In genomic region chr15:90143176-90143655, GRCh38 we compare ENCODE assay signal across 1 cellular context.
TF ChIP-seq lines count a peak whose summit lies in the region.

No MANE protein-coding gene starts in this region.

TF ChIP-seq in K562, 482 proteins besides CTCF, POLR2A, EP300 and RAD21 (continued from another document and continues in another):
- TF ChIP-seq, protein P1, sequence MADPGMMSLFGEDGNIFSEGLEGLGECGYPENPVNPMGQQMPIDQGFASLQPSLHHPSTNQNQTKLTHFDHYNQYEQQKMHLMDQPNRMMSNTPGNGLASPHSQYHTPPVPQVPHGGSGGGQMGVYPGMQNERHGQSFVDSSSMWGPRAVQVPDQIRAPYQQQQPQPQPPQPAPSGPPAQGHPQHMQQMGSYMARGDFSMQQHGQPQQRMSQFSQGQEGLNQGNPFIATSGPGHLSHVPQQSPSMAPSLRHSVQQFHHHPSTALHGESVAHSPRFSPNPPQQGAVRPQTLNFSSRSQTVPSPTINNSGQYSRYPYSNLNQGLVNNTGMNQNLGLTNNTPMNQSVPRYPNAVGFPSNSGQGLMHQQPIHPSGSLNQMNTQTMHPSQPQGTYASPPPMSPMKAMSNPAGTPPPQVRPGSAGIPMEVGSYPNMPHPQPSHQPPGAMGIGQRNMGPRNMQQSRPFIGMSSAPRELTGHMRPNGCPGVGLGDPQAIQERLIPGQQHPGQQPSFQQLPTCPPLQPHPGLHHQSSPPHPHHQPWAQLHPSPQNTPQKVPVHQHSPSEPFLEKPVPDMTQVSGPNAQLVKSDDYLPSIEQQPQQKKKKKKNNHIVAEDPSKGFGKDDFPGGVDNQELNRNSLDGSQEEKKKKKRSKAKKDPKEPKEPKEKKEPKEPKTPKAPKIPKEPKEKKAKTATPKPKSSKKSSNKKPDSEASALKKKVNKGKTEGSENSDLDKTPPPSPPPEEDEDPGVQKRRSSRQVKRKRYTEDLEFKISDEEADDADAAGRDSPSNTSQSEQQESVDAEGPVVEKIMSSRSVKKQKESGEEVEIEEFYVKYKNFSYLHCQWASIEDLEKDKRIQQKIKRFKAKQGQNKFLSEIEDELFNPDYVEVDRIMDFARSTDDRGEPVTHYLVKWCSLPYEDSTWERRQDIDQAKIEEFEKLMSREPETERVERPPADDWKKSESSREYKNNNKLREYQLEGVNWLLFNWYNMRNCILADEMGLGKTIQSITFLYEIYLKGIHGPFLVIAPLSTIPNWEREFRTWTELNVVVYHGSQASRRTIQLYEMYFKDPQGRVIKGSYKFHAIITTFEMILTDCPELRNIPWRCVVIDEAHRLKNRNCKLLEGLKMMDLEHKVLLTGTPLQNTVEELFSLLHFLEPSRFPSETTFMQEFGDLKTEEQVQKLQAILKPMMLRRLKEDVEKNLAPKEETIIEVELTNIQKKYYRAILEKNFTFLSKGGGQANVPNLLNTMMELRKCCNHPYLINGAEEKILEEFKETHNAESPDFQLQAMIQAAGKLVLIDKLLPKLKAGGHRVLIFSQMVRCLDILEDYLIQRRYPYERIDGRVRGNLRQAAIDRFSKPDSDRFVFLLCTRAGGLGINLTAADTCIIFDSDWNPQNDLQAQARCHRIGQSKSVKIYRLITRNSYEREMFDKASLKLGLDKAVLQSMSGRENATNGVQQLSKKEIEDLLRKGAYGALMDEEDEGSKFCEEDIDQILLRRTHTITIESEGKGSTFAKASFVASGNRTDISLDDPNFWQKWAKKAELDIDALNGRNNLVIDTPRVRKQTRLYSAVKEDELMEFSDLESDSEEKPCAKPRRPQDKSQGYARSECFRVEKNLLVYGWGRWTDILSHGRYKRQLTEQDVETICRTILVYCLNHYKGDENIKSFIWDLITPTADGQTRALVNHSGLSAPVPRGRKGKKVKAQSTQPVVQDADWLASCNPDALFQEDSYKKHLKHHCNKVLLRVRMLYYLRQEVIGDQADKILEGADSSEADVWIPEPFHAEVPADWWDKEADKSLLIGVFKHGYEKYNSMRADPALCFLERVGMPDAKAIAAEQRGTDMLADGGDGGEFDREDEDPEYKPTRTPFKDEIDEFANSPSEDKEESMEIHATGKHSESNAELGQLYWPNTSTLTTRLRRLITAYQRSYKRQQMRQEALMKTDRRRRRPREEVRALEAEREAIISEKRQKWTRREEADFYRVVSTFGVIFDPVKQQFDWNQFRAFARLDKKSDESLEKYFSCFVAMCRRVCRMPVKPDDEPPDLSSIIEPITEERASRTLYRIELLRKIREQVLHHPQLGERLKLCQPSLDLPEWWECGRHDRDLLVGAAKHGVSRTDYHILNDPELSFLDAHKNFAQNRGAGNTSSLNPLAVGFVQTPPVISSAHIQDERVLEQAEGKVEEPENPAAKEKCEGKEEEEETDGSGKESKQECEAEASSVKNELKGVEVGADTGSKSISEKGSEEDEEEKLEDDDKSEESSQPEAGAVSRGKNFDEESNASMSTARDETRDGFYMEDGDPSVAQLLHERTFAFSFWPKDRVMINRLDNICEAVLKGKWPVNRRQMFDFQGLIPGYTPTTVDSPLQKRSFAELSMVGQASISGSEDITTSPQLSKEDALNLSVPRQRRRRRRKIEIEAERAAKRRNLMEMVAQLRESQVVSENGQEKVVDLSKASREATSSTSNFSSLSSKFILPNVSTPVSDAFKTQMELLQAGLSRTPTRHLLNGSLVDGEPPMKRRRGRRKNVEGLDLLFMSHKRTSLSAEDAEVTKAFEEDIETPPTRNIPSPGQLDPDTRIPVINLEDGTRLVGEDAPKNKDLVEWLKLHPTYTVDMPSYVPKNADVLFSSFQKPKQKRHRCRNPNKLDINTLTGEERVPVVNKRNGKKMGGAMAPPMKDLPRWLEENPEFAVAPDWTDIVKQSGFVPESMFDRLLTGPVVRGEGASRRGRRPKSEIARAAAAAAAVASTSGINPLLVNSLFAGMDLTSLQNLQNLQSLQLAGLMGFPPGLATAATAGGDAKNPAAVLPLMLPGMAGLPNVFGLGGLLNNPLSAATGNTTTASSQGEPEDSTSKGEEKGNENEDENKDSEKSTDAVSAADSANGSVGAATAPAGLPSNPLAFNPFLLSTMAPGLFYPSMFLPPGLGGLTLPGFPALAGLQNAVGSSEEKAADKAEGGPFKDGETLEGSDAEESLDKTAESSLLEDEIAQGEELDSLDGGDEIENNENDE (IDR thresholded peaks at IDR 0.05; ENCODE audit: low read depth, low read length): no peak
- TF ChIP-seq ZNF583 (CRISPR knock-in tag; IDR thresholded peaks at IDR 0.05) (peak; percentile 88; the same call in 1 of the 2 replicates), CBX5 (IDR thresholded peaks at IDR 0.05; ENCODE audit: borderline replicate concordance, low read depth) (no peak), KLF6 (CRISPR knock-in tag; IDR thresholded peaks at IDR 0.05; ENCODE audit: borderline replicate concordance) (no peak), HDAC3 (IDR thresholded peaks at IDR 0.05; ENCODE audit: borderline replicate concordance, partially characterized antibody) (peak; percentile 68), ESRRB (CRISPR knock-in tag; IDR thresholded peaks at IDR 0.05; ENCODE audit: borderline replicate concordance) (no peak), ZFPM2 (CRISPR knock-in tag; IDR thresholded peaks at IDR 0.05) (no peak), ZNF23 (CRISPR knock-in tag; IDR thresholded peaks at IDR 0.05) (no peak), SREBF2 (CRISPR knock-in tag; IDR thresholded peaks at IDR 0.05) (no peak), TEAD1 (CRISPR knock-in tag; IDR thresholded peaks at IDR 0.05) (peak in 1 of 2 experiments; percentile 39; a peak in 2 of 4 replicates), E2F1 (CRISPR knock-in tag; IDR thresholded peaks at IDR 0.05) (peak; percentile 57), DEAF1 (CRISPR knock-in tag; IDR thresholded peaks at IDR 0.05) (peak; percentile 96), KDM4B (IDR thresholded peaks at IDR 0.05; ENCODE audit: borderline replicate concordance in 2 of 2, low read depth in 1 of 2) (no peak), MAFK (IDR thresholded peaks at IDR 0.05; ENCODE audit: low read length) (peak; percentile 40; the same call in 1 of the 2 replicates), NFYB (IDR thresholded peaks at IDR 0.05; ENCODE audit: extremely low read depth, insufficient read length) (no peak), NONO (IDR thresholded peaks at IDR 0.05; ENCODE audit: low read depth in 2 of 2, low read length in 1 of 2) (no peak), KAT8 (IDR thresholded peaks at IDR 0.05; ENCODE audit: low read depth) (no peak), ZBTB26 (CRISPR knock-in tag; IDR thresholded peaks at IDR 0.05) (no peak), TCF7 (IDR thresholded peaks at IDR 0.05; ENCODE audit: borderline replicate concordance) (no peak), NFIC (IDR thresholded peaks at IDR 0.05) (peak; percentile 87), NEUROD1 (IDR thresholded peaks at IDR 0.05; ENCODE audit: borderline replicate concordance, low read depth, low read length, partially characterized antibody) (peak; percentile 78), CHCHD3 (CRISPR knock-in tag; IDR thresholded peaks at IDR 0.05) (no peak), TAF15 (IDR thresholded peaks at IDR 0.05; ENCODE audit: low read depth, low read length) (no peak), RBM34 (IDR thresholded peaks at IDR 0.05; ENCODE audit: borderline replicate concordance, insufficient read depth, low read length) (no peak), ZNF589 (CRISPR knock-in tag; IDR thresholded peaks at IDR 0.05; ENCODE audit: low read depth) (peak; percentile 48; the same call in 1 of the 2 replicates)
- TF ChIP-seq, protein P2, sequence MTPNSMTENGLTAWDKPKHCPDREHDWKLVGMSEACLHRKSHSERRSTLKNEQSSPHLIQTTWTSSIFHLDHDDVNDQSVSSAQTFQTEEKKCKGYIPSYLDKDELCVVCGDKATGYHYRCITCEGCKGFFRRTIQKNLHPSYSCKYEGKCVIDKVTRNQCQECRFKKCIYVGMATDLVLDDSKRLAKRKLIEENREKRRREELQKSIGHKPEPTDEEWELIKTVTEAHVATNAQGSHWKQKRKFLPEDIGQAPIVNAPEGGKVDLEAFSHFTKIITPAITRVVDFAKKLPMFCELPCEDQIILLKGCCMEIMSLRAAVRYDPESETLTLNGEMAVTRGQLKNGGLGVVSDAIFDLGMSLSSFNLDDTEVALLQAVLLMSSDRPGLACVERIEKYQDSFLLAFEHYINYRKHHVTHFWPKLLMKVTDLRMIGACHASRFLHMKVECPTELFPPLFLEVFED (CRISPR knock-in tag; conservative IDR thresholded peaks at IDR 0.05): no peak
- TF ChIP-seq, protein P3, sequence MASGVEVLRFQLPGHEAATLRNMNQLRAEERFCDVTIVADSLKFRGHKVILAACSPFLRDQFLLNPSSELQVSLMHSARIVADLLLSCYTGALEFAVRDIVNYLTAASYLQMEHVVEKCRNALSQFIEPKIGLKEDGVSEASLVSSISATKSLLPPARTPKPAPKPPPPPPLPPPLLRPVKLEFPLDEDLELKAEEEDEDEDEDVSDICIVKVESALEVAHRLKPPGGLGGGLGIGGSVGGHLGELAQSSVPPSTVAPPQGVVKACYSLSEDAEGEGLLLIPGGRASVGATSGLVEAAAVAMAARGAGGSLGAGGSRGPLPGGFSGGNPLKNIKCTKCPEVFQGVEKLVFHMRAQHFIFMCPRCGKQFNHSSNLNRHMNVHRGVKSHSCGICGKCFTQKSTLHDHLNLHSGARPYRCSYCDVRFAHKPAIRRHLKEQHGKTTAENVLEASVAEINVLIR (CRISPR knock-in tag; IDR thresholded peaks at IDR 0.05): no peak
- TF ChIP-seq, protein P4, sequence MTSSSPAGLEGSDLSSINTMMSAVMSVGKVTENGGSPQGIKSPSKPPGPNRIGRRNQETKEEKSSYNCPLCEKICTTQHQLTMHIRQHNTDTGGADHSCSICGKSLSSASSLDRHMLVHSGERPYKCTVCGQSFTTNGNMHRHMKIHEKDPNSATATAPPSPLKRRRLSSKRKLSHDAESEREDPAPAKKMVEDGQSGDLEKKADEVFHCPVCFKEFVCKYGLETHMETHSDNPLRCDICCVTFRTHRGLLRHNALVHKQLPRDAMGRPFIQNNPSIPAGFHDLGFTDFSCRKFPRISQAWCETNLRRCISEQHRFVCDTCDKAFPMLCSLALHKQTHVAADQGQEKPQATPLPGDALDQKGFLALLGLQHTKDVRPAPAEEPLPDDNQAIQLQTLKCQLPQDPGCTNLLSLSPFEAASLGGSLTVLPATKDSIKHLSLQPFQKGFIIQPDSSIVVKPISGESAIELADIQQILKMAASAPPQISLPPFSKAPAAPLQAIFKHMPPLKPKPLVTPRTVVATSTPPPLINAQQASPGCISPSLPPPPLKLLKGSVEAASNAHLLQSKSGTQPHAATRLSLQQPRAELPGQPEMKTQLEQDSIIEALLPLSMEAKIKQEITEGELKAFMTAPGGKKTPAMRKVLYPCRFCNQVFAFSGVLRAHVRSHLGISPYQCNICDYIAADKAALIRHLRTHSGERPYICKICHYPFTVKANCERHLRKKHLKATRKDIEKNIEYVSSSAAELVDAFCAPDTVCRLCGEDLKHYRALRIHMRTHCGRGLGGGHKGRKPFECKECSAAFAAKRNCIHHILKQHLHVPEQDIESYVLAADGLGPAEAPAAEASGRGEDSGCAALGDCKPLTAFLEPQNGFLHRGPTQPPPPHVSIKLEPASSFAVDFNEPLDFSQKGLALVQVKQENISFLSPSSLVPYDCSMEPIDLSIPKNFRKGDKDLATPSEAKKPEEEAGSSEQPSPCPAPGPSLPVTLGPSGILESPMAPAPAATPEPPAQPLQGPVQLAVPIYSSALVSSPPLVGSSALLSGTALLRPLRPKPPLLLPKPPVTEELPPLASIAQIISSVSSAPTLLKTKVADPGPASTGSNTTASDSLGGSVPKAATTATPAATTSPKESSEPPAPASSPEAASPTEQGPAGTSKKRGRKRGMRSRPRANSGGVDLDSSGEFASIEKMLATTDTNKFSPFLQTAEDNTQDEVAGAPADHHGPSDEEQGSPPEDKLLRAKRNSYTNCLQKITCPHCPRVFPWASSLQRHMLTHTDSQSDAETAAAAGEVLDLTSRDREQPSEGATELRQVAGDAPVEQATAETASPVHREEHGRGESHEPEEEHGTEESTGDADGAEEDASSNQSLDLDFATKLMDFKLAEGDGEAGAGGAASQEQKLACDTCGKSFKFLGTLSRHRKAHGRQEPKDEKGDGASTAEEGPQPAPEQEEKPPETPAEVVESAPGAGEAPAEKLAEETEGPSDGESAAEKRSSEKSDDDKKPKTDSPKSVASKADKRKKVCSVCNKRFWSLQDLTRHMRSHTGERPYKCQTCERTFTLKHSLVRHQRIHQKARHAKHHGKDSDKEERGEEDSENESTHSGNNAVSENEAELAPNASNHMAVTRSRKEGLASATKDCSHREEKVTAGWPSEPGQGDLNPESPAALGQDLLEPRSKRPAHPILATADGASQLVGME (CRISPR knock-in tag; IDR thresholded peaks at IDR 0.05): no peak
- TF ChIP-seq, protein P5, sequence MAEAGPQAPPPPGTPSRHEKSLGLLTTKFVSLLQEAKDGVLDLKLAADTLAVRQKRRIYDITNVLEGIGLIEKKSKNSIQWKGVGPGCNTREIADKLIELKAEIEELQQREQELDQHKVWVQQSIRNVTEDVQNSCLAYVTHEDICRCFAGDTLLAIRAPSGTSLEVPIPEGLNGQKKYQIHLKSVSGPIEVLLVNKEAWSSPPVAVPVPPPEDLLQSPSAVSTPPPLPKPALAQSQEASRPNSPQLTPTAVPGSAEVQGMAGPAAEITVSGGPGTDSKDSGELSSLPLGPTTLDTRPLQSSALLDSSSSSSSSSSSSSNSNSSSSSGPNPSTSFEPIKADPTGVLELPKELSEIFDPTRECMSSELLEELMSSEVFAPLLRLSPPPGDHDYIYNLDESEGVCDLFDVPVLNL (CRISPR knock-in tag; IDR thresholded peaks at IDR 0.05; ENCODE audit: low read depth): no peak
